Comparison of ENCODE assay signal across 8 cellular contexts in genomic region chr3:25664810-25665645, GRCh38.
A peak's percentile ranks its signal among the peaks of the same experiment; 100 is the strongest.
DNase-seq lines count a peak whose midpoint lies in the region; ATAC-seq and TF ChIP-seq lines count a peak whose summit lies in the region.

TSS of gene TOP2B (minus strand) at chr3:25664907. CDS start at chr3:25664297, 610 bp downstream.

- DNase-seq in AG09309 (ENCODE audit: low read depth) (peak; percentile 81), NCI-H446 (lab: John Stamatoyannopoulos, UW) (peak; percentile 79 to 91), cerebellar cortex (ENCODE audit: low spot score) (peak; percentile 98), iris pigment epithelial cell (ENCODE audit: low read depth) (peak; percentile 97)
- DNase-seq in stimulated activated CD4-positive, alpha-beta T cell treated with anti-CD3 and anti-CD28 coated beads, Interleukin-12 subunit alpha, Interleukin-12 subunit beta, amount 100 ng/mL, for 24 hours (ENCODE audit: low read depth in 2 of 2), result peak; percentile 87 to 89

- ATAC-seq in GM19025 (IDR thresholded peaks at IDR 0.05; ENCODE audit: low read depth, unreplicated experiment) (peak; percentile 91), HG03342 (IDR thresholded peaks at IDR 0.05; ENCODE audit: unreplicated experiment) (peak; percentile 88)
- ATAC-seq in activated CD4-positive, CD25-positive, alpha-beta regulatory T cell treated with anti-CD3 and anti-CD28 coated beads, Interleukin-2, amount 50 U/mL, for 24 hours, result peak; percentile 94 to 96

- no peak for TF ChIP-seq CTCF in AG09309 (IDR thresholded peaks at IDR 0.05; ENCODE audit: control insufficient read depth, insufficient read depth, low read depth, low read length, missing control alignments)

- H3K4me3 ChIP-seq in AG09309 (ENCODE audit: control insufficient read depth, low read depth, low read length), result peak within 1 kb of the TSS; percentile 75

Comparison
In these comparisons a context has a peak if more than half of its experiments do, and no peak if none do; other contexts are left out.
1. Peak in every context shown above with its lines: DNase-seq, ATAC-seq and H3K4me3 ChIP-seq.